Comparison of ENCODE assay signal across 1 cellular context in the genomic region with DNA sequence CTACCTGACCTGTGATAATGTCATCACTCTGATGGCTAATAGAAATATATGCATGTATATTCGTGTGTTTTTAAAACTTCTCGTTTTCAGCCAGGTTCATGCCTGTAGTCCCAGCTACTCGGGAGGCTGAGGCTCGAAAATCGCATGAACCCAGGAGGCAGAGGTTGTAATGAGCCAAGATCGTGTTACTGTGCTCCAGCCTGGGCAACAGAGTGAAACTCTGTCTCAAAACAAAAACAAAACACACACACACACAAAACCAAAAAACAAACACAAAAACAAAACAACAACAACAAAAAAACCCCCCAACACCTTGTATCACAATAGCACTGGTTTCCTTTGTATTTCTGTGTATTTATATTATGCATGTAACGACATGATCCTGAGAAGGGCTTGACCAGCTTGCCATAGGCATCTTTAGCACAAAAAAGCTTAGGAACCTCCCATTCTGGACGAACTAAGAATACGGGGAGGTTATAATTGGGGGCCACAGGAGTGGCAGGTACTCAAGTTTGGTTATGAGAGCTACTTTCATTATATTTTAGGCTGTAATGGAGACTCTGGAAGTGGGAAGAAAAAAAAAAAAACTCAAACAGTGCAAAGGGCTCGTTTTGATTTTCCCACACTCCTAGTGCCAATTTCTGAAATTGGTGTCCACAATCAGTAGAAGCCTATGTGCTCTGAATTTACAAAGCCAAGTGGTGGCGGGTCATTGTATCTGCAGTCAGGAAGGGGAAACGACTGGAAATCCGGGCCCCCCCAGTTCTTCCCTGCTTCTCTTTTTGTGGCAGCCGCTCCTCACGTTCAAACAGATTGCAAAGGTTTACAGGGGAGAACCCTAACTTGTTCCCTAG.
A peak's percentile ranks its signal among the peaks of the same experiment; 100 is the strongest.
TF ChIP-seq lines count a peak whose summit lies in the region.

No MANE protein-coding gene starts in this region.

TF ChIP-seq in K562, 482 proteins besides CTCF, POLR2A, EP300 and RAD21:
- TF ChIP-seq PURB (CRISPR knock-in tag; IDR thresholded peaks at IDR 0.05; ENCODE audit: low read depth), result no peak
- no peak for TF ChIP-seq ATF7 (IDR thresholded peaks at IDR 0.05)
- TF ChIP-seq NR1H2 (CRISPR knock-in tag; IDR thresholded peaks at IDR 0.05), result 0 out of 2 replicates have a peak, but pooled peaks have one; percentile 29
- TF ChIP-seq ZFP36 (IDR thresholded peaks at IDR 0.05; ENCODE audit: low read depth, low read length, partially characterized antibody), result peak; percentile 30
- TF ChIP-seq MAZ (CRISPR knock-in tag; conservative IDR thresholded peaks at IDR 0.05 in 1 of 2, IDR thresholded peaks at IDR 0.05 in 1 of 2), result no peak
- TF ChIP-seq CBX2 (IDR thresholded peaks at IDR 0.05; ENCODE audit: insufficient read depth, low read length, poor library complexity, severe bottlenecking), result peak; percentile 100
- TF ChIP-seq, protein P1, sequence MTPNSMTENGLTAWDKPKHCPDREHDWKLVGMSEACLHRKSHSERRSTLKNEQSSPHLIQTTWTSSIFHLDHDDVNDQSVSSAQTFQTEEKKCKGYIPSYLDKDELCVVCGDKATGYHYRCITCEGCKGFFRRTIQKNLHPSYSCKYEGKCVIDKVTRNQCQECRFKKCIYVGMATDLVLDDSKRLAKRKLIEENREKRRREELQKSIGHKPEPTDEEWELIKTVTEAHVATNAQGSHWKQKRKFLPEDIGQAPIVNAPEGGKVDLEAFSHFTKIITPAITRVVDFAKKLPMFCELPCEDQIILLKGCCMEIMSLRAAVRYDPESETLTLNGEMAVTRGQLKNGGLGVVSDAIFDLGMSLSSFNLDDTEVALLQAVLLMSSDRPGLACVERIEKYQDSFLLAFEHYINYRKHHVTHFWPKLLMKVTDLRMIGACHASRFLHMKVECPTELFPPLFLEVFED (CRISPR knock-in tag; conservative IDR thresholded peaks at IDR 0.05), result no peak
